ENCODE assay signal across 17 cellular contexts in the genomic region with DNA sequence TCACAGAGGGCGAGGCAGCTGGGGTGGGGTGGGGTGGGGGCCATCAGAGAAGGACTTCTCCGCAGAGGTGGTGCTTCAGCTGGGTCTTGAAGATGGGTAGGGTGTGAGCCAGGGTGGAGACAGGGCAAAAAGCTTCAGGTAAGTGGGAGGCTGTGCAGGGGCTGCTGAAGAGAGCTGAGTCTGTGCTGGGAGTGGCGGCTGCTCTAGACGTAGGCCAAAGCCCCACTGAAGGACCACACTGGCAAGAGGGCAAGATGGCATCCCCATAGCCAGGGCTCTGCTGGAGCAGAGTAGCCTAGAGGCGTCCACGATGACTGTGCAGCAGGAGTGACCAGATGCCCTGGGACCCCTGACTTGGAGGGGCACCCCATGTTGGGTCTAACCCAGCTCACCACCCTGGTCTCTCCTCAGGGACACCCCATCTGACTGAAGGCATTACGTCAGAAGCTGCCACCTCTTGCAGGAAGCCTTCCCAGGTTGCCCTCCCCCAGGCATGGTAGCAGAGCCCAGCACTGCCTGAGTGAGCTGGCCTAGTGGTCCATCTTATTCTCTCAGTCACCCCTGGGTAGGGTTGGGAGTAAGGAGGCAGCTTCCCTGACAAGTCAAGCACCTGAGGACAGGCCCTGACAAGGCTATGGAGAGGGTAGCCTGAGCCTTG. TPM values are rescaled to one million over a fixed set of nuclear protein-coding genes. Genes with fewer than 3 reads are reported as not detected.
DNase-seq lines count a peak whose midpoint lies in the region; ATAC-seq and TF ChIP-seq lines count a peak whose summit lies in the region.
"Had no signal": no experiment of that assay in that cellular context is flagged by ENCODE, and none has a peak within 500 bp of the region (broad histone marks: within the 10 kb centered on the region; RNA-seq: fewer than 3 reads in every experiment).

No MANE protein-coding gene starts in this region.

- H3K27me3 Mint-ChIP-seq in activated naive CD8-positive, alpha-beta T cell: no peaks in the 10 kb centered on the region
- H3K27me3 Mint-ChIP-seq in activated naive CD8-positive, alpha-beta T cell treated with anti-CD3 and anti-CD28 coated beads, Interleukin-2, amount 50 U/mL, for 24 hours: no peaks in the 10 kb centered on the region
- no peaks in the 10 kb centered on the region for H3K27me3 Mint-ChIP-seq in activated CD4-positive, alpha-beta memory T cell treated with anti-CD3 and anti-CD28 coated beads for 36 hours
- H3K27me3 Mint-ChIP-seq in stimulated activated memory B cell treated with anti-CD40 and anti-IgM and Interleukin-4, amounts not matched to agents 10 μg/mL and 1 μg/mL and 100 μg/mL, for 72 hours: no peaks in the 10 kb centered on the region

- POLR2A ChIA-PET in activated CD4-positive, alpha-beta memory T cell treated with anti-CD3 and anti-CD28 coated beads for 36 hours (lab: Charles Lee): no interaction called here

- intact Hi-C loops in activated CD4-positive, alpha-beta memory T cell treated with anti-CD3 and anti-CD28 coated beads for 36 hours (cut with micrococcal nuclease): no loop called here

- no peak for ATAC-seq in activated naive CD8-positive, alpha-beta T cell treated with anti-CD3 and anti-CD28 coated beads, Interleukin-2, amount 50 U/mL, for 24 hours
- no peak for ATAC-seq in stimulated activated memory B cell treated with anti-CD40 and anti-IgM and Interleukin-4, amounts not matched to agents 10 μg/mL and 1 μg/mL and 100 μg/mL, for 72 hours
- no peak for ATAC-seq in SK-N-SH treated with all-trans-retinoic acid at 6 μM for 48 hours
- ATAC-seq: HCT116, HepG2 had no signal

- peak overlapping the region; percentile 79 for H3K27ac Mint-ChIP-seq in activated naive CD8-positive, alpha-beta T cell
- no peak overlapping the region for H3K27ac Mint-ChIP-seq in activated naive CD8-positive, alpha-beta T cell treated with anti-CD3 and anti-CD28 coated beads, Interleukin-2, amount 50 U/mL, for 24 hours
- H3K27ac Mint-ChIP-seq in activated CD4-positive, alpha-beta memory T cell treated with anti-CD3 and anti-CD28 coated beads for 36 hours: peak overlapping the region; percentile 68
- peak overlapping the region; percentile 50 for H3K27ac Mint-ChIP-seq in stimulated activated memory B cell treated with anti-CD40 and anti-IgM and Interleukin-4, amounts not matched to agents 10 μg/mL and 1 μg/mL and 100 μg/mL, for 72 hours

- DNase-seq in activated naive CD8-positive, alpha-beta T cell treated with anti-CD3 and anti-CD28 coated beads, Interleukin-2, amount 50 U/mL, for 24 hours: no peak
- DNase-seq in activated CD4-positive, alpha-beta memory T cell treated with anti-CD3 and anti-CD28 coated beads for 36 hours: no peak
- peak; percentile 33 for DNase-seq in islet precursor cell
- DNase-seq in NCI-H2196 (lab: John Stamatoyannopoulos, UW; ENCODE audit: unreplicated experiment): no peak
- no peak for DNase-seq in ureter (ENCODE audit: low spot score)
- DNase-seq: cerebellar nuclear complex, DMS 273 treated with DMSO at 0.1 percent for 48 hours, midbrain, NCI-H2081, NCI-H526 treated with DMSO at 0.1 percent for 48 hours, WERI-Rb-1 had no signal

- H3K4me3 Mint-ChIP-seq in activated naive CD8-positive, alpha-beta T cell: no peak overlapping the region
- no peak overlapping the region for H3K4me3 Mint-ChIP-seq in activated naive CD8-positive, alpha-beta T cell treated with anti-CD3 and anti-CD28 coated beads, Interleukin-2, amount 50 U/mL, for 24 hours
- no peak overlapping the region for H3K4me3 Mint-ChIP-seq in activated CD4-positive, alpha-beta memory T cell treated with anti-CD3 and anti-CD28 coated beads for 36 hours
- no peak overlapping the region for H3K4me3 Mint-ChIP-seq in stimulated activated memory B cell treated with anti-CD40 and anti-IgM and Interleukin-4, amounts not matched to agents 10 μg/mL and 1 μg/mL and 100 μg/mL, for 72 hours

- H3K9me3 Mint-ChIP-seq in activated naive CD8-positive, alpha-beta T cell (ENCODE audit: low read depth): no peaks in the 10 kb centered on the region
- no peaks in the 10 kb centered on the region for H3K9me3 Mint-ChIP-seq in activated naive CD8-positive, alpha-beta T cell treated with anti-CD3 and anti-CD28 coated beads, Interleukin-2, amount 50 U/mL, for 24 hours
- no peaks in the 10 kb centered on the region for H3K9me3 Mint-ChIP-seq in activated CD4-positive, alpha-beta memory T cell treated with anti-CD3 and anti-CD28 coated beads for 36 hours
- no peaks in the 10 kb centered on the region for H3K9me3 Mint-ChIP-seq in stimulated activated memory B cell treated with anti-CD40 and anti-IgM and Interleukin-4, amounts not matched to agents 10 μg/mL and 1 μg/mL and 100 μg/mL, for 72 hours

- peaks cover 56% of the 10 kb centered on the region for H3K4me1 Mint-ChIP-seq in activated naive CD8-positive, alpha-beta T cell (ENCODE audit: low read depth)
- H3K4me1 Mint-ChIP-seq in activated naive CD8-positive, alpha-beta T cell treated with anti-CD3 and anti-CD28 coated beads, Interleukin-2, amount 50 U/mL, for 24 hours: peaks cover 36% of the 10 kb centered on the region
- H3K4me1 Mint-ChIP-seq in activated CD4-positive, alpha-beta memory T cell treated with anti-CD3 and anti-CD28 coated beads for 36 hours (ENCODE audit: low read depth): peaks cover 44% of the 10 kb centered on the region
- H3K4me1 Mint-ChIP-seq in stimulated activated memory B cell treated with anti-CD40 and anti-IgM and Interleukin-4, amounts not matched to agents 10 μg/mL and 1 μg/mL and 100 μg/mL, for 72 hours: peaks cover 37% of the 10 kb centered on the region

- H3K36me3 Mint-ChIP-seq in activated naive CD8-positive, alpha-beta T cell: peaks cover 9% of the 10 kb centered on the region
- peaks cover 9% of the 10 kb centered on the region for H3K36me3 Mint-ChIP-seq in activated naive CD8-positive, alpha-beta T cell treated with anti-CD3 and anti-CD28 coated beads, Interleukin-2, amount 50 U/mL, for 24 hours (ENCODE audit: low read depth)
- H3K36me3 Mint-ChIP-seq in activated CD4-positive, alpha-beta memory T cell treated with anti-CD3 and anti-CD28 coated beads for 36 hours: no peaks in the 10 kb centered on the region
- peaks cover 5% of the 10 kb centered on the region for H3K36me3 Mint-ChIP-seq in stimulated activated memory B cell treated with anti-CD40 and anti-IgM and Interleukin-4, amounts not matched to agents 10 μg/mL and 1 μg/mL and 100 μg/mL, for 72 hours

- CTCF ChIA-PET in activated CD4-positive, alpha-beta memory T cell treated with anti-CD3 and anti-CD28 coated beads for 36 hours (lab: Charles Lee): interaction anchor here (2.6 to 15.2 kb wide), 3 partner anchors 25 to 113 kb away, joined by 9 to 435 read pairs (median 28); no protein-coding TSS in a partner anchor

TF ChIP-seq in SK-N-SH treated with all-trans-retinoic acid at 6 μM for 48 hours, 23 proteins besides CTCF, POLR2A, EP300 and RAD21 (continues in another document):
- TF ChIP-seq SNAI2 (CRISPR knock-in tag; IDR thresholded peaks at IDR 0.05) (no peak), OSR1 (CRISPR knock-in tag; IDR thresholded peaks at IDR 0.05) (no peak), ESRRG (CRISPR knock-in tag; IDR thresholded peaks at IDR 0.05) (no peak), TCF4 (CRISPR knock-in tag; IDR thresholded peaks at IDR 0.05; ENCODE audit: borderline replicate concordance) (no peak), POU6F1 (CRISPR knock-in tag; IDR thresholded peaks at IDR 0.05; ENCODE audit: borderline replicate concordance, low read depth) (no peak), TOX (CRISPR knock-in tag; IDR thresholded peaks at IDR 0.05; ENCODE audit: borderline replicate concordance) (no peak), BACH2 (CRISPR knock-in tag; IDR thresholded peaks at IDR 0.05; ENCODE audit: borderline replicate concordance) (no peak), PPARA (CRISPR knock-in tag; IDR thresholded peaks at IDR 0.05; ENCODE audit: borderline replicate concordance) (no peak), CSDC2 (CRISPR knock-in tag; IDR thresholded peaks at IDR 0.05) (no peak), ISL1 (CRISPR knock-in tag; IDR thresholded peaks at IDR 0.05) (no peak), ZNF565 (CRISPR knock-in tag; conservative IDR thresholded peaks at IDR 0.05; ENCODE audit: low read depth) (no peak)
- TF ChIP-seq, protein P1, sequence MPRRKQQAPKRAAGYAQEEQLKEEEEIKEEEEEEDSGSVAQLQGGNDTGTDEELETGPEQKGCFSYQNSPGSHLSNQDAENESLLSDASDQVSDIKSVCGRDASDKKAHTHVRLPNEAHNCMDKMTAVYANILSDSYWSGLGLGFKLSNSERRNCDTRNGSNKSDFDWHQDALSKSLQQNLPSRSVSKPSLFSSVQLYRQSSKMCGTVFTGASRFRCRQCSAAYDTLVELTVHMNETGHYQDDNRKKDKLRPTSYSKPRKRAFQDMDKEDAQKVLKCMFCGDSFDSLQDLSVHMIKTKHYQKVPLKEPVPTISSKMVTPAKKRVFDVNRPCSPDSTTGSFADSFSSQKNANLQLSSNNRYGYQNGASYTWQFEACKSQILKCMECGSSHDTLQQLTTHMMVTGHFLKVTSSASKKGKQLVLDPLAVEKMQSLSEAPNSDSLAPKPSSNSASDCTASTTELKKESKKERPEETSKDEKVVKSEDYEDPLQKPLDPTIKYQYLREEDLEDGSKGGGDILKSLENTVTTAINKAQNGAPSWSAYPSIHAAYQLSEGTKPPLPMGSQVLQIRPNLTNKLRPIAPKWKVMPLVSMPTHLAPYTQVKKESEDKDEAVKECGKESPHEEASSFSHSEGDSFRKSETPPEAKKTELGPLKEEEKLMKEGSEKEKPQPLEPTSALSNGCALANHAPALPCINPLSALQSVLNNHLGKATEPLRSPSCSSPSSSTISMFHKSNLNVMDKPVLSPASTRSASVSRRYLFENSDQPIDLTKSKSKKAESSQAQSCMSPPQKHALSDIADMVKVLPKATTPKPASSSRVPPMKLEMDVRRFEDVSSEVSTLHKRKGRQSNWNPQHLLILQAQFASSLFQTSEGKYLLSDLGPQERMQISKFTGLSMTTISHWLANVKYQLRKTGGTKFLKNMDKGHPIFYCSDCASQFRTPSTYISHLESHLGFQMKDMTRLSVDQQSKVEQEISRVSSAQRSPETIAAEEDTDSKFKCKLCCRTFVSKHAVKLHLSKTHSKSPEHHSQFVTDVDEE (CRISPR knock-in tag; IDR thresholded peaks at IDR 0.05): no peak

RNA-seq across cellular contexts. Expression of gene TPBGL, which starts 32.9 kb away (rescaled TPM):
- under 1 TPM in 1 of 2 experiments, not detected in 1; 0.07 TPM for total RNA-seq in activated CD4-positive, alpha-beta memory T cell treated with anti-CD3 and anti-CD28 coated beads for 36 hours
- total RNA-seq in ureter: 0.26 TPM
- total RNA-seq: HepG2, osteocyte had no signal
